20 cellular contexts compared by ENCODE assay signal in genomic region chr9:87601595-87601994, GRCh38.
DNase-seq lines count a peak whose midpoint lies in the region; FAIRE-seq and TF ChIP-seq lines count a peak whose summit lies in the region.
"Had no signal": no experiment of that assay in that cellular context is flagged by ENCODE, and none has a peak within 500 bp of the region (broad histone marks: within the 10 kb centered on the region; RNA-seq: fewer than 3 reads in every experiment).

No MANE protein-coding gene starts in this region.

- H2AFZ ChIP-seq in H1 (ENCODE audit: low read length), result no peak overlapping the region
- H2AFZ ChIP-seq: GM23338 had no signal

- no peak overlapping the region for H3K56ac ChIP-seq in H1 (replicated peaks; ENCODE audit: insufficient read length, low read depth, low read length)

- peaks cover 0 to 60% of the 10 kb centered on the region in 2 experiments; a peak in 3 of 4 replicates for H3K79me2 ChIP-seq in H1 (ENCODE audit: control insufficient read depth in 1 of 2, insufficient read depth in 2 of 2, low read length in 2 of 2)

- H2AK5ac ChIP-seq in H1 (ENCODE audit: low read depth, low read length), result no peak overlapping the region; the same call in 1 of the 2 replicates

- H3K9ac ChIP-seq in H1 (replicated peaks in 1 of 4; ENCODE audit: extremely low read depth in 1 of 4, low read depth in 3 of 4, low read length in 3 of 4) (no peak overlapping the region), mucosa of stomach (ENCODE audit: low read length) (peak overlapping the region; percentile 51)

- peaks cover 0 to 11% (median 3%) of the 10 kb centered on the region in 4 experiments; a peak in 4 of 8 replicates for H3K36me3 ChIP-seq in H1 (ENCODE audit: control insufficient read depth in 2 of 4, insufficient read depth in 4 of 4, low read length in 3 of 4)
- no peaks in the 10 kb centered on the region for H3K36me3 ChIP-seq in mucosa of stomach (ENCODE audit: control insufficient read depth, insufficient read depth, low read length)
- no peaks in the 10 kb centered on the region for H3K36me3 ChIP-seq in transverse colon
- peaks cover 0 to 2% of the 10 kb centered on the region in 2 donors for H3K36me3 ChIP-seq in small intestine (ENCODE audit: control insufficient read depth in 2 of 2, insufficient read depth in 2 of 2, low read length in 2 of 2)

- no peak for TF ChIP-seq RAD21 in H1 (IDR thresholded peaks at IDR 0.05 in 1 of 2, conservative IDR thresholded peaks at IDR 0.05 in 1 of 2; ENCODE audit: low read depth in 2 of 2, low read length in 2 of 2)

- H2BK15ac ChIP-seq in H1 (ENCODE audit: low read length), result no peak overlapping the region

- H4K5ac ChIP-seq in H1 (ENCODE audit: insufficient read length, low read depth, low read length), result no peak overlapping the region

- TF ChIP-seq EP300 in H1 (IDR thresholded peaks at IDR 0.05; ENCODE audit: borderline replicate concordance in 1 of 2, low read depth in 2 of 2, low read length in 2 of 2) (no peak), transverse colon (IDR thresholded peaks at IDR 0.05; ENCODE audit: low read depth) (no peak)

- no peak overlapping the region for H2BK12ac ChIP-seq in H1 (ENCODE audit: low read depth, low read length)

- TF ChIP-seq CTCF in HL-60 (IDR thresholded peaks at IDR 0.05; ENCODE audit: insufficient read depth, low read length) (no peak), H1 (IDR thresholded peaks at IDR 0.05; ENCODE audit: control extremely low read depth in 1 of 3, insufficient read depth in 1 of 3, low read depth in 1 of 3, low read length in 3 of 3) (no peak), transverse colon (IDR thresholded peaks at IDR 0.05) (no peak)

- no peak overlapping the region for H3K4me3 ChIP-seq in HL-60 (replicated peaks; ENCODE audit: insufficient read depth, low read length)
- H3K4me3 ChIP-seq in H1 (ENCODE audit: extremely low read depth in 1 of 4, insufficient read depth in 2 of 4, low read depth in 3 of 4, low read length in 4 of 4), result no peak overlapping the region
- no peak overlapping the region for H3K4me3 ChIP-seq in mucosa of stomach (ENCODE audit: low read length)
- no peak overlapping the region for H3K4me3 ChIP-seq in transverse colon
- H3K4me3 ChIP-seq in small intestine (ENCODE audit: low read depth in 1 of 2, low read length in 2 of 2), result no peak overlapping the region
- H3K4me3 ChIP-seq: GM23338, MG63 had no signal

- no peak overlapping the region for H2BK20ac ChIP-seq in H1 (ENCODE audit: low read length)

- TF ChIP-seq POLR2A in H1 (IDR thresholded peaks at IDR 0.05; ENCODE audit: control extremely low read depth in 1 of 2, low read depth in 2 of 2, low read length in 2 of 2), result no peak; a peak in 1 of 3 replicates
- no peak for TF ChIP-seq POLR2A in transverse colon (IDR thresholded peaks at IDR 0.05)

- intact Hi-C loops in transverse colon (cut with DNase I; ENCODE audit: low total_unique reads), result no loop called here

- CTCF ChIA-PET in H1 (lab: Charles Lee; ENCODE audit: partially characterized antibody), result interaction anchor here (1.0 to 1.7 kb wide), 4 partner anchors 16 to 104 kb away, joined by 3 to 7 read pairs (median 4); partner anchors contain the start of gene DAPK1

- in situ Hi-C loops in transverse colon (cut with MboI; ENCODE audit: low pct_ligation_motif_present in 1 of 4, low pct_unique_long_range_greater_than_20kb in 1 of 4, low sequenced_read_pairs in 3 of 4), result loop anchor here in 1 of 4 donors (25.0 kb wide), 1 partner anchor 89 kb away; no protein-coding TSS in a partner anchor

- DNase-seq in HL-60 (ENCODE audit: low read depth in 1 of 2, low spot score in 1 of 2) (no peak), H1 (ENCODE audit: low read depth in 1 of 2, low spot score in 2 of 2) (no peak), transverse colon (no peak), small intestine (no peak), NOMO-1 treated with DMSO at 0.1 percent for 48 hours (lab: John Stamatoyannopoulos, UW; ENCODE audit: unreplicated experiment) (no peak), MV-4-11 (lab: John Stamatoyannopoulos, UW) (no peak), HK-2 (ENCODE audit: unreplicated experiment) (no peak)
- DNase-seq: ACHN; CD4-positive, alpha-beta T cell; DMS79 treated with DMSO at 0.1 percent for 48 hours; GDM1; MG63; NCI-H1105; NCI-H1694 treated with DMSO at 0.1 percent for 48 hours; NCI-H446 treated with DMSO at 0.1 percent for 48 hours; NCI-H774; SHP77 treated with DMSO at 0.1 percent for 48 hours had no signal

- H3K27me3 ChIP-seq in HL-60 (ENCODE audit: insufficient read depth, poor library complexity, severe bottlenecking), result no peaks in the 10 kb centered on the region
- H3K27me3 ChIP-seq in H1 (replicated peaks in 1 of 4; ENCODE audit: control insufficient read depth in 3 of 4, extremely low read depth in 1 of 4, insufficient read depth in 3 of 4, low read length in 3 of 4), result no peaks in the 10 kb centered on the region
- no peaks in the 10 kb centered on the region for H3K27me3 ChIP-seq in mucosa of stomach (ENCODE audit: control insufficient read depth, insufficient read depth, low read length)
- H3K27me3 ChIP-seq in transverse colon, result no peaks in the 10 kb centered on the region
- no peaks in the 10 kb centered on the region for H3K27me3 ChIP-seq in small intestine (ENCODE audit: control insufficient read depth in 2 of 2, insufficient read depth in 2 of 2, low read length in 2 of 2)
- H3K27me3 ChIP-seq: MG63 had no signal

- H4K8ac ChIP-seq in H1 (ENCODE audit: extremely low read depth, insufficient read depth, low read length), result no peak overlapping the region

- H3K23me2 ChIP-seq in H1 (ENCODE audit: low read depth, low read length), result no peaks in the 10 kb centered on the region; the same call in 1 of the 2 replicates

- no peak overlapping the region for H3K18ac ChIP-seq in H1 (ENCODE audit: extremely low read depth, low read length)

- H2BK5ac ChIP-seq in H1 (ENCODE audit: low read depth, low read length), result no peak overlapping the region

- POLR2A ChIA-PET in H1 (lab: Charles Lee; ENCODE audit: partially characterized antibody), result interaction anchor here (1.7 to 1.9 kb wide), 2 partner anchors 12 to 13 kb away, joined by 6 to 10 read pairs; no protein-coding TSS in a partner anchor

- H4K20me1 ChIP-seq in H1 (replicated peaks in 1 of 2; ENCODE audit: control insufficient read depth in 1 of 2, insufficient read depth in 2 of 2, low read length in 2 of 2), result peaks cover 9 to 21% of the 10 kb centered on the region in 2 experiments

- H2BK120ac ChIP-seq in H1 (replicated peaks; ENCODE audit: low read depth, low read length), result no peak overlapping the region

- peak overlapping the region; percentile 69 for H3K27ac ChIP-seq in HL-60 (replicated peaks)
- no peak overlapping the region for H3K27ac ChIP-seq in H1 (ENCODE audit: low read depth, low read length)
- H3K27ac ChIP-seq in transverse colon, result peak overlapping the region; percentile 63 to 77 (median 72)
- H3K27ac ChIP-seq in small intestine (ENCODE audit: low read depth in 1 of 2, low read length in 1 of 2), result no peak overlapping the region

- H4K91ac ChIP-seq in H1 (replicated peaks; ENCODE audit: insufficient read length, low read length), result no peak overlapping the region

- no peak overlapping the region for H3K23ac ChIP-seq in H1 (ENCODE audit: insufficient read length)

- no peak for FAIRE-seq in H1 (lab: Jason Lieb, UNC)
- FAIRE-seq in small intestine (lab: Jason Lieb, UNC), result no peak
- FAIRE-seq: D721Med had no signal

- peaks cover 12% of the 10 kb centered on the region for H3K79me1 ChIP-seq in H1 (ENCODE audit: low read depth, low read length)

- H3K4me2 ChIP-seq in H1 (ENCODE audit: insufficient read depth in 1 of 2, low read depth in 2 of 2, low read length in 2 of 2), result no peak overlapping the region
- H3K4me2 ChIP-seq: GM23338 had no signal

- H3K9me3 ChIP-seq in H1 (ENCODE audit: insufficient read depth in 2 of 2, low read depth in 1 of 2, low read length in 1 of 2), result no peaks in the 10 kb centered on the region
- no peaks in the 10 kb centered on the region for H3K9me3 ChIP-seq in mucosa of stomach (ENCODE audit: control insufficient read depth, low read length)
- H3K9me3 ChIP-seq in transverse colon, result no peaks in the 10 kb centered on the region
- H3K9me3 ChIP-seq in small intestine (ENCODE audit: control insufficient read depth, low read depth), result no peaks in the 10 kb centered on the region
- H3K9me3 ChIP-seq: MG63 had no signal

- H3K4me1 ChIP-seq in H1 (replicated peaks in 1 of 4; ENCODE audit: control insufficient read depth in 3 of 4, insufficient read depth in 4 of 4, low read length in 3 of 4) (peaks cover 5 to 10% (median 7%) of the 10 kb centered on the region in 4 experiments), mucosa of stomach (ENCODE audit: control insufficient read depth, insufficient read depth, low read length) (peaks cover 49% of the 10 kb centered on the region), transverse colon (peaks cover 26 to 56% (median 39%) of the 10 kb centered on the region in 4 donors), small intestine (ENCODE audit: control insufficient read depth in 2 of 2, insufficient read depth in 1 of 2, low read depth in 1 of 2, low read length in 1 of 2) (peaks cover 0 to 4% of the 10 kb centered on the region in 2 donors)

- no peak overlapping the region for H3K14ac ChIP-seq in H1 (ENCODE audit: insufficient read length)

- no peak overlapping the region for H3K4ac ChIP-seq in H1 (replicated peaks; ENCODE audit: insufficient read length, low read depth, low read length)

- WGBS in H1 (ENCODE audit: extremely low coverage in 1 of 2, insufficient coverage in 1 of 2, insufficient read length in 1 of 2, insufficient replicate concordance in 2 of 2, low coverage in 1 of 2, low lambda C conversion rate in 2 of 2, missing lambda C conversion rate in 1 of 2), 2 experiments, result 79% methylated on average over 5 of the region's 5 CpGs; no CpG with 5 or more reads in 1 of the 2 experiments
- 70% methylated on average over 5 of the region's 5 CpGs; no CpG with 5 or more reads in 1 of the 2 donors for WGBS in transverse colon (ENCODE audit: low coverage in 1 of 2), 2 donors
- 78 to 94% (median 86%) methylated on average over 5 of the region's 5 CpGs for WGBS in small intestine, 3 donors

TF ChIP-seq in H1, 55 proteins besides CTCF, POLR2A, EP300 and RAD21:
- peak; percentile 74 for TF ChIP-seq KDM1A (IDR thresholded peaks at IDR 0.05; ENCODE audit: borderline replicate concordance, low read length)
- no peak for TF ChIP-seq SUZ12 (IDR thresholded peaks at IDR 0.05; ENCODE audit: low read length)
TF ChIP-seq in H1: peak in this region for 1.

Comparison
In these comparisons a context has a peak if more than half of its experiments do, and no peak if none do; other contexts are left out.
1. H3K27ac ChIP-seq: peak in HL-60 (single experiment) and transverse colon (4 of 4); none in H1 (single experiment) and small intestine (0 of 2).